23 cellular contexts compared by ENCODE assay signal in genomic region chr14:30210630-30211029, GRCh38.
DNase-seq lines count a peak whose midpoint lies in the region; ATAC-seq and TF ChIP-seq lines count a peak whose summit lies in the region.
"Had no signal": no experiment of that assay in that cellular context is flagged by ENCODE, and none has a peak within 500 bp of the region (broad histone marks: within the 10 kb centered on the region; RNA-seq: fewer than 3 reads in every experiment).

No MANE protein-coding gene starts in this region.

- H3K9me3 ChIP-seq in mammary epithelial cell (replicated peaks; ENCODE audit: insufficient read depth, low read length) (no peaks in the 10 kb centered on the region), mesenchymal stem cell (ENCODE audit: control insufficient read depth, low read length) (no peaks in the 10 kb centered on the region), testis (no peaks in the 10 kb centered on the region)
- H3K9me3 ChIP-seq: pancreas had no signal

- H2BK5ac ChIP-seq in mesenchymal stem cell (ENCODE audit: low read depth, low read length, poor library complexity, severe bottlenecking) = no peak overlapping the region

- intact Hi-C loops in mammary epithelial cell (cut with micrococcal nuclease) = no loop called here
- intact Hi-C loops in activated CD4-positive, alpha-beta memory T cell treated with anti-CD3 and anti-CD28 coated beads for 36 hours (cut with micrococcal nuclease) = loop anchor here (5.0 kb wide), 1 partner anchor 663 kb away; no protein-coding TSS in a partner anchor
- intact Hi-C loops in testis (cut with DNase I; ENCODE audit: low total_unique reads) = no loop called here

- H3K4me1 Mint-ChIP-seq in activated CD4-positive, alpha-beta memory T cell treated with anti-CD3 and anti-CD28 coated beads for 36 hours (ENCODE audit: low read depth) = no peaks in the 10 kb centered on the region
- H3K4me1 Mint-ChIP-seq in activated naive CD8-positive, alpha-beta T cell treated with anti-CD3 and anti-CD28 coated beads, Interleukin-2, amount 50 U/mL, for 24 hours = no peaks in the 10 kb centered on the region
- H3K4me1 Mint-ChIP-seq: CD4-positive, CD25-positive, alpha-beta regulatory T cell; endodermal cell; H9 had no signal

- H3K4me3 Mint-ChIP-seq in activated CD4-positive, alpha-beta memory T cell treated with anti-CD3 and anti-CD28 coated beads for 36 hours = no peak overlapping the region
- no peak overlapping the region for H3K4me3 Mint-ChIP-seq in activated naive CD8-positive, alpha-beta T cell treated with anti-CD3 and anti-CD28 coated beads, Interleukin-2, amount 50 U/mL, for 24 hours
- H3K4me3 Mint-ChIP-seq: CD4-positive, CD25-positive, alpha-beta regulatory T cell; endodermal cell; H9; nephron; T-helper 2 cell treated with Interferon-gamma antibody and Interleukin-4, amounts not matched to agents 5 μg/mL and 100 μg/mL, for 36 hours; type B pancreatic cell had no signal

- no peak overlapping the region for H3K27ac ChIP-seq in mammary epithelial cell (ENCODE audit: insufficient read depth, low read depth, low read length)
- no peak overlapping the region for H3K27ac ChIP-seq in mesenchymal stem cell (ENCODE audit: low read length, poor library complexity, severe bottlenecking)
- H3K27ac ChIP-seq in testis = no peak overlapping the region
- H3K27ac ChIP-seq: coronary artery, pancreas had no signal

- H3K23ac ChIP-seq in mesenchymal stem cell (ENCODE audit: low read length in 2 of 2) = no peak overlapping the region

- no peaks in the 10 kb centered on the region for H3K9me3 Mint-ChIP-seq in activated CD4-positive, alpha-beta memory T cell treated with anti-CD3 and anti-CD28 coated beads for 36 hours
- H3K9me3 Mint-ChIP-seq in activated naive CD8-positive, alpha-beta T cell treated with anti-CD3 and anti-CD28 coated beads, Interleukin-2, amount 50 U/mL, for 24 hours = peaks cover 4% of the 10 kb centered on the region
- H3K9me3 Mint-ChIP-seq: endodermal cell; H9; nephron; T-helper 2 cell treated with Interferon-gamma antibody and Interleukin-4, amounts not matched to agents 5 μg/mL and 100 μg/mL, for 36 hours; type B pancreatic cell had no signal

- CTCF ChIA-PET in mammary epithelial cell (lab: Charles Lee; ENCODE audit: low non-redundant PET) = no interaction called here
- CTCF ChIA-PET in activated CD4-positive, alpha-beta memory T cell treated with anti-CD3 and anti-CD28 coated beads for 36 hours (lab: Charles Lee) = interaction anchor here (0.8 kb wide), 1 partner anchor 60 kb away, joined by 3 read pairs; no protein-coding TSS in a partner anchor

- H3K9ac ChIP-seq in mammary epithelial cell (ENCODE audit: insufficient read depth, low read length) (no peak overlapping the region), mesenchymal stem cell (ENCODE audit: low read length) (no peak overlapping the region)

- H2BK12ac ChIP-seq in mesenchymal stem cell (ENCODE audit: low read length in 2 of 2) = no peak overlapping the region

- no peak for ATAC-seq in HG02571 (IDR thresholded peaks at IDR 0.05; ENCODE audit: unreplicated experiment)
- no peak for ATAC-seq in activated naive CD8-positive, alpha-beta T cell treated with anti-CD3 and anti-CD28 coated beads, Interleukin-2, amount 50 U/mL, for 24 hours
- ATAC-seq: left ventricle myocardium superior, Panc1, sciatic nerve had no signal

- H3K27ac Mint-ChIP-seq in activated CD4-positive, alpha-beta memory T cell treated with anti-CD3 and anti-CD28 coated beads for 36 hours = no peak overlapping the region
- H3K27ac Mint-ChIP-seq in activated naive CD8-positive, alpha-beta T cell treated with anti-CD3 and anti-CD28 coated beads, Interleukin-2, amount 50 U/mL, for 24 hours = no peak overlapping the region
- H3K27ac Mint-ChIP-seq: CD4-positive, CD25-positive, alpha-beta regulatory T cell; endodermal cell; H9; nephron; T-helper 2 cell treated with Interferon-gamma antibody and Interleukin-4, amounts not matched to agents 5 μg/mL and 100 μg/mL, for 36 hours; type B pancreatic cell had no signal

- no peak overlapping the region for H2AK5ac ChIP-seq in mesenchymal stem cell (ENCODE audit: low read length, severe bottlenecking)

- no peak overlapping the region for H2BK120ac ChIP-seq in mesenchymal stem cell (ENCODE audit: low read depth, low read length)

- POLR2A ChIA-PET in activated CD4-positive, alpha-beta memory T cell treated with anti-CD3 and anti-CD28 coated beads for 36 hours (lab: Charles Lee) = no interaction called here

- dilution Hi-C loops in mammary epithelial cell (cut with HindIII; ENCODE audit: low sequenced_read_pairs) = no loop called here

- no TSS peak for BruUV-seq in mammary epithelial cell (replicated peaks; lab: Mats Ljungman, UMichigan)

- in situ Hi-C loops in mammary epithelial cell (cut with MboI; ENCODE audit: low sequenced_read_pairs in 2 of 2) = loop anchor here (5.0 to 25.0 kb wide), 2 partner anchors 658 to 1448 kb away; partner anchors contain the start of gene FOXG1 (in 2 of the 2)

- TF ChIP-seq CTCF in mammary epithelial cell (conservative IDR thresholded peaks at IDR 0.05 in 1 of 2, IDR thresholded peaks at IDR 0.05 in 1 of 2; ENCODE audit: extremely low read depth in 1 of 2, insufficient read depth in 1 of 2, low read depth in 1 of 2, low read length in 2 of 2) (no peak), testis (IDR thresholded peaks at IDR 0.05) (no peak)

- H2AFZ ChIP-seq in mammary epithelial cell (ENCODE audit: low read depth, low read length) (peak overlapping the region; percentile 50), mesenchymal stem cell (ENCODE audit: low read depth, low read length) (no peak overlapping the region)

- H4K20me1 ChIP-seq in mammary epithelial cell (ENCODE audit: insufficient read depth, low read length) = no peaks in the 10 kb centered on the region

- no peak for TF ChIP-seq POLR2A in testis (IDR thresholded peaks at IDR 0.05)

- H3K18ac ChIP-seq in mesenchymal stem cell (ENCODE audit: low read depth in 1 of 2, low read length in 2 of 2) = no peak overlapping the region

- H3K36me3 Mint-ChIP-seq in activated CD4-positive, alpha-beta memory T cell treated with anti-CD3 and anti-CD28 coated beads for 36 hours = no peaks in the 10 kb centered on the region
- H3K36me3 Mint-ChIP-seq in activated naive CD8-positive, alpha-beta T cell treated with anti-CD3 and anti-CD28 coated beads, Interleukin-2, amount 50 U/mL, for 24 hours (ENCODE audit: low read depth) = no peaks in the 10 kb centered on the region
- H3K36me3 Mint-ChIP-seq: CD4-positive, CD25-positive, alpha-beta regulatory T cell; type B pancreatic cell had no signal

- no peaks in the 10 kb centered on the region for H3K79me1 ChIP-seq in mesenchymal stem cell (replicated peaks; ENCODE audit: low read length, poor library complexity, severe bottlenecking)

- no peak overlapping the region for H4K8ac ChIP-seq in mesenchymal stem cell (ENCODE audit: low read length)

- H3K4me2 ChIP-seq in mammary epithelial cell (ENCODE audit: insufficient read depth, low read depth, low read length) (no peak overlapping the region), mesenchymal stem cell (ENCODE audit: low read length, poor library complexity, severe bottlenecking) (no peak overlapping the region)

- WGBS in mammary epithelial cell (ENCODE audit: low coverage, missing lambda C conversion rate) = 53% methylated on average over 4 of the region's 4 CpGs
- 73% methylated on average over 4 of the region's 4 CpGs for WGBS in mesenchymal stem cell
- WGBS in testis, 2 donors = 93 to 99% methylated on average over 4 of the region's 4 CpGs

- DNase-seq in Daoy (ENCODE audit: low read depth) (peak; percentile 25), M059J (ENCODE audit: low read depth) (peak; percentile 65), mammary epithelial cell (peak; percentile 39), mesenchymal stem cell (peak; percentile 16), testis (no peak)
- DNase-seq in activated CD4-positive, alpha-beta memory T cell treated with anti-CD3 and anti-CD28 coated beads for 36 hours = no peak
- no peak for DNase-seq in activated naive CD8-positive, alpha-beta T cell treated with anti-CD3 and anti-CD28 coated beads, Interleukin-2, amount 50 U/mL, for 24 hours
- DNase-seq: activated effector memory CD4-positive, alpha-beta T cell treated with anti-CD3 and anti-CD28 coated beads, Interleukin-2, amount 50 U/mL, for 16 hours; CD4-positive, CD25-positive, alpha-beta regulatory T cell; endodermal cell; H9; left ventricle myocardium superior; NCI-H1092; NCI-H2029; NCI-H345; pancreas had no signal

- peaks cover 5% of the 10 kb centered on the region for H3K4me1 ChIP-seq in mammary epithelial cell (ENCODE audit: insufficient read depth, low read length)
- no peaks in the 10 kb centered on the region for H3K4me1 ChIP-seq in mesenchymal stem cell (ENCODE audit: control insufficient read depth, insufficient read depth, low read depth, low read length)
- H3K4me1 ChIP-seq in testis = no peaks in the 10 kb centered on the region
- H3K4me1 ChIP-seq: pancreas had no signal

- H4K91ac ChIP-seq in mesenchymal stem cell (ENCODE audit: low read length) = no peak overlapping the region

- H3K4me3 ChIP-seq in mammary epithelial cell (replicated peaks in 1 of 3; ENCODE audit: insufficient read depth in 1 of 3, low read depth in 2 of 3, low read length in 3 of 3) (no peak overlapping the region), mesenchymal stem cell (ENCODE audit: insufficient read depth in 1 of 2, low read depth in 1 of 2, low read length in 2 of 2) (no peak overlapping the region), testis (no peak overlapping the region)
- H3K4me3 ChIP-seq: coronary artery, pancreas had no signal

- no peak overlapping the region for H3K4ac ChIP-seq in mesenchymal stem cell (ENCODE audit: low read depth in 1 of 2, low read length in 2 of 2)

- no peaks in the 10 kb centered on the region for H3K36me3 ChIP-seq in mammary epithelial cell (ENCODE audit: insufficient read depth, low read length)
- H3K36me3 ChIP-seq in mesenchymal stem cell (ENCODE audit: control insufficient read depth in 1 of 2, insufficient read depth in 2 of 2, low read depth in 1 of 2, low read length in 2 of 2) = no peaks in the 10 kb centered on the region
- H3K36me3 ChIP-seq in testis (ENCODE audit: low read depth, missing control alignments) = no peaks in the 10 kb centered on the region
- H3K36me3 ChIP-seq: pancreas had no signal

- H3K27me3 Mint-ChIP-seq in activated CD4-positive, alpha-beta memory T cell treated with anti-CD3 and anti-CD28 coated beads for 36 hours = no peaks in the 10 kb centered on the region
- H3K27me3 Mint-ChIP-seq in activated naive CD8-positive, alpha-beta T cell treated with anti-CD3 and anti-CD28 coated beads, Interleukin-2, amount 50 U/mL, for 24 hours = no peaks in the 10 kb centered on the region
- H3K27me3 Mint-ChIP-seq: CD4-positive, CD25-positive, alpha-beta regulatory T cell had no signal

- no peak overlapping the region for H3K14ac ChIP-seq in mesenchymal stem cell (ENCODE audit: low read length in 2 of 2)

- no peaks in the 10 kb centered on the region for H3K79me2 ChIP-seq in mammary epithelial cell (ENCODE audit: insufficient read depth, low read length)

- H3K27me3 ChIP-seq in mammary epithelial cell (ENCODE audit: insufficient read depth, low read length) (no peaks in the 10 kb centered on the region), mesenchymal stem cell (ENCODE audit: control insufficient read depth in 1 of 2, insufficient read depth in 1 of 2, low read length in 2 of 2) (no peaks in the 10 kb centered on the region), testis (no peaks in the 10 kb centered on the region)

- no peak overlapping the region for H2BK15ac ChIP-seq in mesenchymal stem cell (ENCODE audit: low read depth, poor library complexity, severe bottlenecking)

Comparison
In these comparisons a context has a peak if more than half of its experiments do, and no peak if none do; other contexts are left out.
1. DNase-seq: peak in Daoy (single experiment), M059J (single experiment), mammary epithelial cell (single experiment) and mesenchymal stem cell (single experiment); none in activated CD4-positive, alpha-beta memory T cell treated with anti-CD3 and anti-CD28 coated beads for 36 hours (single experiment), testis (single experiment) and activated naive CD8-positive, alpha-beta T cell treated with anti-CD3 and anti-CD28 coated beads, Interleukin-2, amount 50 U/mL, for 24 hours (single experiment).